In the genomic region with DNA sequence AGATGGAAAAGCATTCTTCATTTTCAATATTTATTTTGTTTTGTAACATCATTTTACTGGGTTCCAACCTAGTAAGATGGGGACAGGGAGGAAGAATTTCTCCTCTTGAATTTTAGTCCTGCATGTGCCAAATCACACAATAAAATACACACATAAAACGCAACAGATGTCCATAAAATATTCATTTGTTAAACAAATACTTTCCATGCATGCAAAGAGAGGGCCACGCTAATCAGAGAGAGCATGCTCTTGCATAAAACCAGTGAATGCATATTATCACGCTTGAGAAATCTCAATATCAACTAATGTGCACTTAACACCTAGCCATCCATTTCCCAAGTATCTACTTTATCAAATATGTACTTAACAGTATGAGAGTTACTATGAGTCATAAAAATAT, we compare ENCODE assay signal across 16 cellular contexts.
"Had no signal": no experiment of that assay in that cellular context is flagged by ENCODE, and none has a peak within 500 bp of the region (broad histone marks: within the 10 kb centered on the region; RNA-seq: fewer than 3 reads in every experiment).

No MANE protein-coding gene starts in this region.

- H3K9me3 ChIP-seq: prostate gland, right lobe of liver, testis had no signal

- H3K36me3 ChIP-seq: brain microvascular endothelial cell, heart right ventricle, left ventricle myocardium inferior, prostate gland, right lobe of liver had no signal

- H3K27ac ChIP-seq: brain microvascular endothelial cell, prostate gland, testis had no signal

- DNase-seq: activated CD4-positive, alpha-beta T cell treated with anti-CD3 and anti-CD28 coated beads, Interleukin-2, amount 10 ng/mL, durations not matched to agents 24 days and 14 days; activated CD8-positive, alpha-beta T cell treated with anti-CD3 and anti-CD28 coated beads, Interleukin-2, amount 10 ng/mL, durations not matched to agents 7 days and 5 days; activated naive CD4-positive, alpha-beta T cell treated with Interleukin-2 at 50 U/mL for 16 hours; activated naive CD8-positive, alpha-beta T cell treated with anti-CD3 and anti-CD28 coated beads, Interleukin-2, amount 50 U/mL, for 24 hours; activated T-cell treated with anti-CD3 and anti-CD28 coated beads, Interleukin-2, amount 50 U/mL, for 24 hours; anterior cingulate cortex; brain microvascular endothelial cell; central memory CD4-positive, alpha-beta T cell; heart right ventricle; kidney glomerular epithelial cell; left ventricle myocardium inferior; right lobe of liver; stimulated activated CD4-positive, alpha-beta T cell treated with anti-CD3 and anti-CD28 coated beads, Interleukin-4, amount 100 ng/mL, for 4 hours; testis had no signal

- H3K27me3 ChIP-seq: brain microvascular endothelial cell, heart right ventricle, right lobe of liver, testis had no signal

- ATAC-seq: activated CD8-positive, alpha-beta T cell treated with anti-CD3 and anti-CD28 coated beads, Interleukin-2, amount 10 ng/mL, durations not matched to agents 7 days and 5 days; activated naive CD8-positive, alpha-beta T cell treated with anti-CD3 and anti-CD28 coated beads, Interleukin-2, amount 50 U/mL, for 24 hours; heart right ventricle; right lobe of liver; stimulated activated memory B cell treated with anti-CD40 and anti-IgM and Interleukin-4, amounts not matched to agents 10 μg/mL and 1 μg/mL and 100 μg/mL, for 72 hours had no signal

- H3K4me3 ChIP-seq: heart right ventricle, left ventricle myocardium inferior, prostate gland, right lobe of liver, testis had no signal

- H3K4me1 ChIP-seq: prostate gland, testis had no signal
